ENCODE assay signal across 28 cellular contexts in genomic region chr7:123612024-123612423, GRCh38. TPM values are rescaled to one million over a fixed set of nuclear protein-coding genes. Genes with fewer than 3 reads are reported as not detected.
"Had no signal": no experiment of that assay in that cellular context is flagged by ENCODE, and none has a peak within 500 bp of the region (broad histone marks: within the 10 kb centered on the region; RNA-seq: fewer than 3 reads in every experiment).

No MANE protein-coding gene starts in this region.

- ATAC-seq: activated CD8-positive, alpha-beta memory T cell treated with anti-CD3 and anti-CD28 coated beads, Interleukin-2, amount 10 ng/mL, durations not matched to agents 7 days and 5 days; naive thymus-derived CD4-positive, alpha-beta T cell; stimulated activated naive CD8-positive, alpha-beta T cell treated with anti-CD3 and anti-CD28 coated beads, Interleukin-15, Interleukin-2, amounts not matched to agents 100 U/mL and 50 U/mL, for 24 hours had no signal

- H3K4me3 Mint-ChIP-seq: activated CD4-positive, alpha-beta memory T cell treated with anti-CD3 and anti-CD28 coated beads, Interleukin-2, amount 10 ng/mL, durations not matched to agents 7 days and 5 days; activated CD8-positive, alpha-beta memory T cell treated with anti-CD3 and anti-CD28 coated beads, Interleukin-2, amount 10 ng/mL, durations not matched to agents 7 days and 5 days; activated naive CD4-positive, alpha-beta T cell treated with anti-CD3 and anti-CD28 coated beads, Interleukin-2, amount 10 ng/mL, durations not matched to agents 7 days and 5 days; naive thymus-derived CD4-positive, alpha-beta T cell; neural crest cell; T-helper 1 cell treated with Interleukin-12 subunit alpha and Interleukin-12 subunit beta and Interleukin-4 antibody, amounts not matched to agents 30 μg/mL and 1 μg/mL, for 36 hours had no signal

- H3K9me3 ChIP-seq: thyroid gland had no signal

- H3K4me1 Mint-ChIP-seq: activated CD4-positive, alpha-beta memory T cell treated with anti-CD3 and anti-CD28 coated beads, Interleukin-2, amount 10 ng/mL, durations not matched to agents 7 days and 5 days; activated CD8-positive, alpha-beta memory T cell treated with anti-CD3 and anti-CD28 coated beads, Interleukin-2, amount 10 ng/mL, durations not matched to agents 7 days and 5 days; activated naive CD4-positive, alpha-beta T cell treated with anti-CD3 and anti-CD28 coated beads, Interleukin-2, amount 10 ng/mL, durations not matched to agents 7 days and 5 days; naive thymus-derived CD4-positive, alpha-beta T cell; neural crest cell had no signal

- H3K27me3 ChIP-seq: thyroid gland had no signal

- H3K4me3 ChIP-seq: lung, thyroid gland had no signal

- DNase-seq: activated CD4-positive, alpha-beta memory T cell treated with anti-CD3 and anti-CD28 coated beads, Interleukin-2, amount 10 ng/mL, durations not matched to agents 7 days and 5 days; activated CD4-positive, alpha-beta T cell treated with anti-CD3 and anti-CD28 coated beads for 48 hours; activated CD8-positive, alpha-beta memory T cell treated with anti-CD3 and anti-CD28 coated beads, Interleukin-2, amount 10 ng/mL, durations not matched to agents 7 days and 5 days; activated effector memory CD4-positive, alpha-beta T cell treated with anti-CD3 and anti-CD28 coated beads, Interleukin-2, amount 50 U/mL, for 16 hours; activated naive CD4-positive, alpha-beta T cell treated with anti-CD3 and anti-CD28 coated beads, Interleukin-2, amount 10 ng/mL, durations not matched to agents 7 days and 5 days; activated T-cell treated with anti-CD3 and anti-CD28 coated beads for 4 hours; amygdala; foreskin melanocyte; glutamatergic neuron; islet precursor cell; left cardiac atrium; naive thymus-derived CD4-positive, alpha-beta T cell; occipital lobe; posterior cingulate gyrus; stimulated activated CD4-positive, alpha-beta T cell treated with anti-CD3 and anti-CD28 coated beads, Interleukin-12 subunit alpha, Interleukin-12 subunit beta, amount 100 ng/mL, for 4 hours; stimulated activated CD4-positive, alpha-beta T cell treated with anti-CD3 and anti-CD28 coated beads, Interleukin-4, amount 100 ng/mL, for 4 hours; stimulated activated naive CD8-positive, alpha-beta T cell treated with anti-CD3 and anti-CD28 coated beads, Interleukin-15, Interleukin-2, amounts not matched to agents 100 U/mL and 50 U/mL, for 24 hours; substantia nigra; thyroid gland had no signal

- H3K36me3 ChIP-seq: thyroid gland had no signal

- H3K9me3 Mint-ChIP-seq: activated CD4-positive, alpha-beta memory T cell treated with anti-CD3 and anti-CD28 coated beads, Interleukin-2, amount 10 ng/mL, durations not matched to agents 7 days and 5 days; activated naive CD4-positive, alpha-beta T cell treated with anti-CD3 and anti-CD28 coated beads, Interleukin-2, amount 10 ng/mL, durations not matched to agents 7 days and 5 days; neural crest cell; T-helper 1 cell treated with Interleukin-12 subunit alpha and Interleukin-12 subunit beta and Interleukin-4 antibody, amounts not matched to agents 30 μg/mL and 1 μg/mL, for 36 hours had no signal

- H3K27me3 Mint-ChIP-seq: activated naive CD4-positive, alpha-beta T cell treated with anti-CD3 and anti-CD28 coated beads, Interleukin-2, amount 10 ng/mL, durations not matched to agents 7 days and 5 days had no signal

- H3K27ac Mint-ChIP-seq: activated CD4-positive, alpha-beta memory T cell treated with anti-CD3 and anti-CD28 coated beads, Interleukin-2, amount 10 ng/mL, durations not matched to agents 7 days and 5 days; activated CD8-positive, alpha-beta memory T cell treated with anti-CD3 and anti-CD28 coated beads, Interleukin-2, amount 10 ng/mL, durations not matched to agents 7 days and 5 days; activated naive CD4-positive, alpha-beta T cell treated with anti-CD3 and anti-CD28 coated beads, Interleukin-2, amount 10 ng/mL, durations not matched to agents 7 days and 5 days; naive thymus-derived CD4-positive, alpha-beta T cell; T-helper 1 cell treated with Interleukin-12 subunit alpha and Interleukin-12 subunit beta and Interleukin-4 antibody, amounts not matched to agents 30 μg/mL and 1 μg/mL, for 36 hours had no signal

- H3K4me1 ChIP-seq: thyroid gland had no signal

- H3K36me3 Mint-ChIP-seq: activated CD8-positive, alpha-beta memory T cell treated with anti-CD3 and anti-CD28 coated beads, Interleukin-2, amount 10 ng/mL, durations not matched to agents 7 days and 5 days; activated naive CD4-positive, alpha-beta T cell treated with anti-CD3 and anti-CD28 coated beads, Interleukin-2, amount 10 ng/mL, durations not matched to agents 7 days and 5 days; naive thymus-derived CD4-positive, alpha-beta T cell had no signal

- H3K27ac ChIP-seq: thyroid gland had no signal

RNA-seq across cellular contexts. Expression of gene ASB15, which starts 10.4 kb away (rescaled TPM):
- total RNA-seq: activated CD4-positive, alpha-beta memory T cell treated with anti-CD3 and anti-CD28 coated beads, Interleukin-2, amount 10 ng/mL, durations not matched to agents 7 days and 5 days; activated CD8-positive, alpha-beta memory T cell treated with anti-CD3 and anti-CD28 coated beads, Interleukin-2, amount 10 ng/mL, durations not matched to agents 7 days and 5 days; chondrocyte; lung; mesenteric fat pad; mucosa of gallbladder; naive thymus-derived CD4-positive, alpha-beta T cell; neural crest cell; occipital lobe; renal cortical epithelial cell; thyroid gland; ureter had no signal
- polyA plus RNA-seq: esophagus, lung had no signal

RNA-seq across cellular contexts. Expression of gene LMOD2, which starts 43.6 kb away (rescaled TPM):
- total RNA-seq: activated CD4-positive, alpha-beta memory T cell treated with anti-CD3 and anti-CD28 coated beads, Interleukin-2, amount 10 ng/mL, durations not matched to agents 7 days and 5 days; activated CD8-positive, alpha-beta memory T cell treated with anti-CD3 and anti-CD28 coated beads, Interleukin-2, amount 10 ng/mL, durations not matched to agents 7 days and 5 days; chondrocyte; mesenteric fat pad; mucosa of gallbladder; naive thymus-derived CD4-positive, alpha-beta T cell; neural crest cell; occipital lobe; renal cortical epithelial cell; thyroid gland had no signal
- polyA plus RNA-seq: lung had no signal
